ENCODE assay signal across 1 cellular context in the genomic region with DNA sequence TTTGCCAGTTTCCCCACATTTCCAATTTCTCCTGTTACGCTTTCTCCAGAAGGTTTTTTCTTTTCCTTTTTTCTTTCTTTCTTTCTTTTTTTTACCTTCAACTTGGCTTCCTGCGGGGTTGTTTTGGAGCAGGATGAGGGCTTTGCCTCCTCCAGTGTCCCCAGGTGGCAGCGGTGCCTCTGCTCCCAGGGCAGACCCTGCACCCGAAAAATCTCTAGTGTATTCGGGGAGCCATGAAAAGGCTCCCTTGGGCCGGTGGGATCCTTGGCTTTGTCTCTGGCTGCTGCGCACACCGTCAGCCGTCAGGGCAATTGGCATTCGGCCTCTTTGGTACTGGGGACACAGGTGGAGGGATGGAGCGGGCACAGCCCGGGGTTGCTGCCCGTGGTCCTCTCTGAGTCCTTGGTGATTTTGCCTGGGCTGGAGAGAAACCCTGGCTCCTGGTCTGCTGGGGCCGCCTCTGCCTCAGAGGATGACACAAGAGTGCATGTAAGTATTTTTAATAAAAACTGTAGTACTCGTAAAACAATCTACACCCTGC.
A peak's percentile ranks its signal among the peaks of the same experiment; 100 is the strongest.
TF ChIP-seq lines count a peak whose summit lies in the region.

No MANE protein-coding gene starts in this region.

TF ChIP-seq in HepG2, 621 proteins besides CTCF, POLR2A, EP300 and RAD21:
- TF ChIP-seq ZNF34 (CRISPR knock-in tag; IDR thresholded peaks at IDR 0.05; ENCODE audit: borderline replicate concordance) = peak; percentile 5; the same call in 1 of the 2 replicates
- no peak for TF ChIP-seq ZNF282 (IDR thresholded peaks at IDR 0.05; ENCODE audit: partially characterized antibody)
TF ChIP-seq in HepG2: peak in this region for 1.
